ENCODE assay signal across 8 cellular contexts in genomic region chr15:77070180-77070499, GRCh38. TPM values are rescaled to one million over a fixed set of nuclear protein-coding genes. Genes with fewer than 3 reads are reported as not detected.
DNase-seq lines count a peak whose midpoint lies in the region; ATAC-seq and TF ChIP-seq lines count a peak whose summit lies in the region.

No MANE protein-coding gene starts in this region.

- WGBS in testis, 2 donors, result 0 to 4% methylated on average over 4 to 16 of the region's 18 CpGs

- H3K9me3 ChIP-seq in testis, result no peaks in the 10 kb centered on the region

- peaks cover 17% of the 10 kb centered on the region for H3K4me1 ChIP-seq in testis

- DNase-seq in activated CD4-positive, alpha-beta T cell treated with anti-CD3 and anti-CD28 coated beads for 36 hours, result no peak
- DNase-seq in activated CD4-positive, alpha-beta T cell treated with anti-CD3 and anti-CD28 coated beads, Interleukin-2, amount 50 U/mL, for 1 hour, result no peak
- DNase-seq in activated naive CD8-positive, alpha-beta T cell treated with anti-CD3 and anti-CD28 coated beads for 36 hours, result no peak
- DNase-seq in kidney epithelial cell (ENCODE audit: low read depth), result no peak
- DNase-seq in testis, result no peak
- DNase-seq in COLO668 (lab: John Stamatoyannopoulos, UW; ENCODE audit: unreplicated experiment), result no peak
- no peak for DNase-seq in occipital lobe (lab: John Stamatoyannopoulos, UW)
- DNase-seq in activated CD4-positive, alpha-beta T cell treated with anti-CD3 and anti-CD28 coated beads, Interleukin-2, amount 50 U/mL, for 48 hours, result no peak

- H3K4me1 Mint-ChIP-seq in activated CD4-positive, alpha-beta T cell treated with anti-CD3 and anti-CD28 coated beads for 36 hours, result peaks cover 29% of the 10 kb centered on the region
- peaks cover 29% of the 10 kb centered on the region for H3K4me1 Mint-ChIP-seq in activated naive CD8-positive, alpha-beta T cell treated with anti-CD3 and anti-CD28 coated beads for 36 hours

- H3K27ac ChIP-seq in testis, result peak overlapping the region; percentile 37 to 87

- intact Hi-C loops in activated CD4-positive, alpha-beta T cell treated with anti-CD3 and anti-CD28 coated beads for 36 hours (cut with DNase I, micrococcal nuclease), result loop anchor here in 1 of 2 experiments (2.0 kb wide), 1 partner anchor 31 kb away; no protein-coding TSS in a partner anchor
- intact Hi-C loops in testis (cut with DNase I; ENCODE audit: low total_unique reads), result no loop called here

- CTCF ChIA-PET in activated CD4-positive, alpha-beta T cell treated with anti-CD3 and anti-CD28 coated beads for 36 hours (lab: Charles Lee), result interaction anchor here (1.2 kb wide), 2 partner anchors 10 to 32 kb away, joined by 4 to 5 read pairs; no protein-coding TSS in a partner anchor

- H3K27me3 ChIP-seq in kidney epithelial cell (ENCODE audit: control insufficient read depth, insufficient read depth, low read length), result peaks cover 2% of the 10 kb centered on the region
- no peaks in the 10 kb centered on the region for H3K27me3 ChIP-seq in testis

- no peak for TF ChIP-seq POLR2A in testis (IDR thresholded peaks at IDR 0.05)

- H3K27ac Mint-ChIP-seq in activated CD4-positive, alpha-beta T cell treated with anti-CD3 and anti-CD28 coated beads for 36 hours, result peak overlapping the region; percentile 35
- H3K27ac Mint-ChIP-seq in activated naive CD8-positive, alpha-beta T cell treated with anti-CD3 and anti-CD28 coated beads for 36 hours, result peak overlapping the region; percentile 69

- peaks cover 5% of the 10 kb centered on the region for H3K36me3 Mint-ChIP-seq in activated CD4-positive, alpha-beta T cell treated with anti-CD3 and anti-CD28 coated beads for 36 hours (ENCODE audit: low read depth)
- peaks cover 10% of the 10 kb centered on the region for H3K36me3 Mint-ChIP-seq in activated naive CD8-positive, alpha-beta T cell treated with anti-CD3 and anti-CD28 coated beads for 36 hours

- H3K27me3 Mint-ChIP-seq in activated CD4-positive, alpha-beta T cell treated with anti-CD3 and anti-CD28 coated beads for 36 hours, result no peaks in the 10 kb centered on the region
- no peaks in the 10 kb centered on the region for H3K27me3 Mint-ChIP-seq in activated naive CD8-positive, alpha-beta T cell treated with anti-CD3 and anti-CD28 coated beads for 36 hours

- TF ChIP-seq CTCF in kidney epithelial cell (IDR thresholded peaks at IDR 0.05; ENCODE audit: insufficient read depth, low read length, poor library complexity, severe bottlenecking) (no peak), testis (IDR thresholded peaks at IDR 0.05) (no peak)

- H3K4me3 Mint-ChIP-seq in activated CD4-positive, alpha-beta T cell treated with anti-CD3 and anti-CD28 coated beads for 36 hours, result peak overlapping the region; percentile 75
- H3K4me3 Mint-ChIP-seq in activated naive CD8-positive, alpha-beta T cell treated with anti-CD3 and anti-CD28 coated beads for 36 hours, result peak overlapping the region; percentile 86

- no peaks in the 10 kb centered on the region for H3K9me3 Mint-ChIP-seq in activated CD4-positive, alpha-beta T cell treated with anti-CD3 and anti-CD28 coated beads for 36 hours (ENCODE audit: low read depth)
- H3K9me3 Mint-ChIP-seq in activated naive CD8-positive, alpha-beta T cell treated with anti-CD3 and anti-CD28 coated beads for 36 hours, result no peaks in the 10 kb centered on the region

- POLR2A ChIA-PET in activated CD4-positive, alpha-beta T cell treated with anti-CD3 and anti-CD28 coated beads for 36 hours (lab: Charles Lee), result no interaction called here

- no peaks in the 10 kb centered on the region for H3K36me3 ChIP-seq in kidney epithelial cell (ENCODE audit: control insufficient read depth, insufficient read depth, low read length)
- H3K36me3 ChIP-seq in testis (ENCODE audit: low read depth, missing control alignments), result no peaks in the 10 kb centered on the region

- H3K4me3 ChIP-seq in kidney epithelial cell (ENCODE audit: low read depth, low read length) (peak overlapping the region; percentile 74), testis (peak overlapping the region; percentile 60 to 66)

- no peak for ATAC-seq in activated CD4-positive, alpha-beta T cell treated with anti-CD3 and anti-CD28 coated beads for 36 hours

RNA-seq across cellular contexts. Expression of gene TSPAN3, which starts 0.8 kb away (rescaled TPM):
- 10 to 100 TPM; 26.2 to 28.4 TPM for total RNA-seq in activated CD4-positive, alpha-beta T cell treated with anti-CD3 and anti-CD28 coated beads for 36 hours
- total RNA-seq in activated naive CD8-positive, alpha-beta T cell treated with anti-CD3 and anti-CD28 coated beads for 36 hours, result 10 to 100 TPM; 40.6 to 43.1 TPM
- total RNA-seq in kidney epithelial cell (198 and 252 TPM in 2 replicates), testis (100 to 1,000 TPM; 223 to 226 TPM), occipital lobe (202 TPM)
- 197 TPM for polyA plus RNA-seq in testis (ENCODE audit: insufficient read depth, low read depth, low replicate concordance)
